Comparison of ENCODE assay signal across 1 cellular context in the genomic region with DNA sequence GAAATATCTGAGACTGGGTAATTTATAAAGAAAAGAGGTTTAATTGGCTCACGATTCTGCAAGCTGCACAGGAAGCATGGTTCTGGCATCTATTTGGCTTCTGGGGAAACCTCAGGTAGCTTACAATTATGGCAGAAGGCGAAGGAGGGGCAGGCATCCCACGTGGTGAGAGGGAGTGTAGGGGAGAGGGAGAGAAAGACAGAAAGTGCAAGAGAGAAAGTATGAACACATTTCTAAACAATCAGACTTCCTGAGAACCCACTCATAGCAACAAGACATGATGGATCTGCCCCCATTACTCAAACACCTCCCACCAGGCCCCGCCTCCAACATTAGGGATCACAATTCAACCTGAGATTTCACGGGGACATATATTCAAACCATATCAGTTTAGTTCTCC.
TF ChIP-seq lines count a peak whose summit lies in the region.

No MANE protein-coding gene starts in this region.

TF ChIP-seq in GM23338, 12 proteins besides CTCF, POLR2A, EP300 and RAD21 (continued from another document):
- TF ChIP-seq, protein P1, sequence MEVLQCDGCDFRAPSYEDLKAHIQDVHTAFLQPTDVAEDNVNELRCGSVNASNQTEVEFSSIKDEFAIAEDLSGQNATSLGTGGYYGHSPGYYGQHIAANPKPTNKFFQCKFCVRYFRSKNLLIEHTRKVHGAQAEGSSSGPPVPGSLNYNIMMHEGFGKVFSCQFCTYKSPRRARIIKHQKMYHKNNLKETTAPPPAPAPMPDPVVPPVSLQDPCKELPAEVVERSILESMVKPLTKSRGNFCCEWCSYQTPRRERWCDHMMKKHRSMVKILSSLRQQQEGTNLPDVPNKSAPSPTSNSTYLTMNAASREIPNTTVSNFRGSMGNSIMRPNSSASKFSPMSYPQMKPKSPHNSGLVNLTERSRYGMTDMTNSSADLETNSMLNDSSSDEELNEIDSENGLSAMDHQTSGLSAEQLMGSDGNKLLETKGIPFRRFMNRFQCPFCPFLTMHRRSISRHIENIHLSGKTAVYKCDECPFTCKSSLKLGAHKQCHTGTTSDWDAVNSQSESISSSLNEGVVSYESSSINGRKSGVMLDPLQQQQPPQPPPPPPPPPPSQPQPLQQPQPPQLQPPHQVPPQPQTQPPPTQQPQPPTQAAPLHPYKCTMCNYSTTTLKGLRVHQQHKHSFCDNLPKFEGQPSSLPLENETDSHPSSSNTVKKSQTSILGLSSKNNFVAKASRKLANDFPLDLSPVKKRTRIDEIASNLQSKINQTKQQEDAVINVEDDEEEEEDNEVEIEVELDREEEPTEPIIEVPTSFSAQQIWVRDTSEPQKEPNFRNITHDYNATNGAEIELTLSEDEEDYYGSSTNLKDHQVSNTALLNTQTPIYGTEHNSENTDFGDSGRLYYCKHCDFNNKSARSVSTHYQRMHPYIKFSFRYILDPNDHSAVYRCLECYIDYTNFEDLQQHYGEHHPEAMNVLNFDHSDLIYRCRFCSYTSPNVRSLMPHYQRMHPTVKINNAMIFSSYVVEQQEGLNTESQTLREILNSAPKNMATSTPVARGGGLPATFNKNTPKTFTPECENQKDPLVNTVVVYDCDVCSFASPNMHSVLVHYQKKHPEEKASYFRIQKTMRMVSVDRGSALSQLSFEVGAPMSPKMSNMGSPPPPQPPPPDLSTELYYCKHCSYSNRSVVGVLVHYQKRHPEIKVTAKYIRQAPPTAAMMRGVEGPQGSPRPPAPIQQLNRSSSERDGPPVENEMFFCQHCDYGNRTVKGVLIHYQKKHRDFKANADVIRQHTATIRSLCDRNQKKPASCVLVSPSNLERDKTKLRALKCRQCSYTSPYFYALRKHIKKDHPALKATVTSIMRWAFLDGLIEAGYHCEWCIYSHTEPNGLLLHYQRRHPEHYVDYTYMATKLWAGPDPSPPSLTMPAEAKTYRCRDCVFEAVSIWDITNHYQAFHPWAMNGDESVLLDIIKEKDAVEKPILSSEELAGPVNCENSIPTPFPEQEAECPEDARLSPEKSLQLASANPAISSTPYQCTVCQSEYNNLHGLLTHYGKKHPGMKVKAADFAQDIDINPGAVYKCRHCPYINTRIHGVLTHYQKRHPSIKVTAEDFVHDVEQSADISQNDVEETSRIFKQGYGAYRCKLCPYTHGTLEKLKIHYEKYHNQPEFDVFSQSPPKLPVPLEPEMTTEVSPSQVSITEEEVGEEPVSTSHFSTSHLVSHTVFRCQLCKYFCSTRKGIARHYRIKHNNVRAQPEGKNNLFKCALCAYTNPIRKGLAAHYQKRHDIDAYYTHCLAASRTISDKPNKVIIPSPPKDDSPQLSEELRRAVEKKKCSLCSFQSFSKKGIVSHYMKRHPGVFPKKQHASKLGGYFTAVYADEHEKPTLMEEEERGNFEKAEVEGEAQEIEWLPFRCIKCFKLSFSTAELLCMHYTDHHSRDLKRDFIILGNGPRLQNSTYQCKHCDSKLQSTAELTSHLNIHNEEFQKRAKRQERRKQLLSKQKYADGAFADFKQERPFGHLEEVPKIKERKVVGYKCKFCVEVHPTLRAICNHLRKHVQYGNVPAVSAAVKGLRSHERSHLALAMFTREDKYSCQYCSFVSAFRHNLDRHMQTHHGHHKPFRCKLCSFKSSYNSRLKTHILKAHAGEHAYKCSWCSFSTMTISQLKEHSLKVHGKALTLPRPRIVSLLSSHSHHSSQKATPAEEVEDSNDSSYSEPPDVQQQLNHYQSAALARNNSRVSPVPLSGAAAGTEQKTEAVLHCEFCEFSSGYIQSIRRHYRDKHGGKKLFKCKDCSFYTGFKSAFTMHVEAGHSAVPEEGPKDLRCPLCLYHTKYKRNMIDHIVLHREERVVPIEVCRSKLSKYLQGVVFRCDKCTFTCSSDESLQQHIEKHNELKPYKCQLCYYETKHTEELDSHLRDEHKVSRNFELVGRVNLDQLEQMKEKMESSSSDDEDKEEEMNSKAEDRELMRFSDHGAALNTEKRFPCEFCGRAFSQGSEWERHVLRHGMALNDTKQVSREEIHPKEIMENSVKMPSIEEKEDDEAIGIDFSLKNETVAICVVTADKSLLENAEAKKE (CRISPR knock-in tag; IDR thresholded peaks at IDR 0.05) = no peak
- TF ChIP-seq ZNF331 (CRISPR knock-in tag; IDR thresholded peaks at IDR 0.05; ENCODE audit: low read depth) = no peak
- no peak for TF ChIP-seq JUNB (IDR thresholded peaks at IDR 0.05; ENCODE audit: unreplicated experiment)
- no peak for TF ChIP-seq POLR2AphosphoS5 (IDR thresholded peaks at IDR 0.05; ENCODE audit: low read depth)
- TF ChIP-seq CREB1 (CRISPR knock-in tag; IDR thresholded peaks at IDR 0.05; ENCODE audit: low read depth) = no peak
- TF ChIP-seq, protein P2, sequence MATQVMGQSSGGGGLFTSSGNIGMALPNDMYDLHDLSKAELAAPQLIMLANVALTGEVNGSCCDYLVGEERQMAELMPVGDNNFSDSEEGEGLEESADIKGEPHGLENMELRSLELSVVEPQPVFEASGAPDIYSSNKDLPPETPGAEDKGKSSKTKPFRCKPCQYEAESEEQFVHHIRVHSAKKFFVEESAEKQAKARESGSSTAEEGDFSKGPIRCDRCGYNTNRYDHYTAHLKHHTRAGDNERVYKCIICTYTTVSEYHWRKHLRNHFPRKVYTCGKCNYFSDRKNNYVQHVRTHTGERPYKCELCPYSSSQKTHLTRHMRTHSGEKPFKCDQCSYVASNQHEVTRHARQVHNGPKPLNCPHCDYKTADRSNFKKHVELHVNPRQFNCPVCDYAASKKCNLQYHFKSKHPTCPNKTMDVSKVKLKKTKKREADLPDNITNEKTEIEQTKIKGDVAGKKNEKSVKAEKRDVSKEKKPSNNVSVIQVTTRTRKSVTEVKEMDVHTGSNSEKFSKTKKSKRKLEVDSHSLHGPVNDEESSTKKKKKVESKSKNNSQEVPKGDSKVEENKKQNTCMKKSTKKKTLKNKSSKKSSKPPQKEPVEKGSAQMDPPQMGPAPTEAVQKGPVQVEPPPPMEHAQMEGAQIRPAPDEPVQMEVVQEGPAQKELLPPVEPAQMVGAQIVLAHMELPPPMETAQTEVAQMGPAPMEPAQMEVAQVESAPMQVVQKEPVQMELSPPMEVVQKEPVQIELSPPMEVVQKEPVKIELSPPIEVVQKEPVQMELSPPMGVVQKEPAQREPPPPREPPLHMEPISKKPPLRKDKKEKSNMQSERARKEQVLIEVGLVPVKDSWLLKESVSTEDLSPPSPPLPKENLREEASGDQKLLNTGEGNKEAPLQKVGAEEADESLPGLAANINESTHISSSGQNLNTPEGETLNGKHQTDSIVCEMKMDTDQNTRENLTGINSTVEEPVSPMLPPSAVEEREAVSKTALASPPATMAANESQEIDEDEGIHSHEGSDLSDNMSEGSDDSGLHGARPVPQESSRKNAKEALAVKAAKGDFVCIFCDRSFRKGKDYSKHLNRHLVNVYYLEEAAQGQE (IDR thresholded peaks at IDR 0.05; ENCODE audit: unreplicated experiment) = no peak
- no peak for TF ChIP-seq STAT1 (IDR thresholded peaks at IDR 0.05; ENCODE audit: unreplicated experiment)
